ENCODE assay signal across 8 cellular contexts in genomic region chr18:11752116-11752911, GRCh38.
DNase-seq lines count a peak whose midpoint lies in the region; ATAC-seq and TF ChIP-seq lines count a peak whose summit lies in the region.
"Had no signal": no experiment of that assay in that cellular context is flagged by ENCODE, and none has a peak within 500 bp of the region (broad histone marks: within the 10 kb centered on the region; RNA-seq: fewer than 3 reads in every experiment).

No MANE protein-coding gene starts in this region.

- H3K27me3 ChIP-seq in right atrium auricular region (peaks cover 0 to 8% of the 10 kb centered on the region in 2 donors), gastrocnemius medialis (peaks cover 24 to 39% (median 32%) of the 10 kb centered on the region in 3 donors)

- TF ChIP-seq CTCF in WI38 (IDR thresholded peaks at IDR 0.05; ENCODE audit: low read depth, low read length) (no peak), right atrium auricular region (IDR thresholded peaks at IDR 0.05) (no peak), gastrocnemius medialis (IDR thresholded peaks at IDR 0.05 in 4 of 5, conservative IDR thresholded peaks at IDR 0.05 in 1 of 5) (no peak)

- no peaks in the 10 kb centered on the region for H3K9me3 ChIP-seq in right atrium auricular region
- H3K9me3 ChIP-seq in gastrocnemius medialis, result no peaks in the 10 kb centered on the region
- H3K9me3 ChIP-seq: neutrophil had no signal

- H3K4me1 ChIP-seq in right atrium auricular region (peaks cover 0 to 13% of the 10 kb centered on the region in 2 donors), gastrocnemius medialis (peaks cover 3 to 7% of the 10 kb centered on the region in 2 donors)

- H3K4me3 ChIP-seq in WI38 (ENCODE audit: low read depth, low read length), result peak overlapping the region; percentile 35
- peak overlapping the region; percentile 17 to 39 for H3K4me3 ChIP-seq in right atrium auricular region
- H3K4me3 ChIP-seq in gastrocnemius medialis, result peak overlapping the region; percentile 24 to 50 (median 34)

- in situ Hi-C loops in gastrocnemius medialis (cut with MboI; ENCODE audit: low sequenced_read_pairs in 4 of 4), result no loop called here

- TF ChIP-seq POLR2A in gastrocnemius medialis (IDR thresholded peaks at IDR 0.05), result no peak

- H3K27ac ChIP-seq in right atrium auricular region (no peak overlapping the region), gastrocnemius medialis (no peak overlapping the region)
- H3K27ac ChIP-seq: neutrophil had no signal

- intact Hi-C loops in gastrocnemius medialis (cut with DNase I; ENCODE audit: low total_unique reads), result no loop called here

- H3K36me3 ChIP-seq in right atrium auricular region, result no peaks in the 10 kb centered on the region
- H3K36me3 ChIP-seq in gastrocnemius medialis, result no peaks in the 10 kb centered on the region
- H3K36me3 ChIP-seq: neutrophil had no signal

- DNase-seq in right atrium auricular region (ENCODE audit: low spot score) (no peak), gastrocnemius medialis (no peak), NCI-H1930 (lab: John Stamatoyannopoulos, UW) (no peak)

- ATAC-seq in HG03442 (IDR thresholded peaks at IDR 0.05; ENCODE audit: unreplicated experiment) (peak; percentile 50), gastrocnemius medialis (no peak), GM19397 (IDR thresholded peaks at IDR 0.05; ENCODE audit: unreplicated experiment) (no peak), HG03460 (IDR thresholded peaks at IDR 0.05; ENCODE audit: unreplicated experiment) (no peak)
